ENCODE assay signal across 10 cellular contexts in genomic region chr5:142059304-142059940, GRCh38. TPM values are rescaled to one million over a fixed set of nuclear protein-coding genes. Genes with fewer than 3 reads are reported as not detected.
DNase-seq lines count a peak whose midpoint lies in the region; ATAC-seq and TF ChIP-seq lines count a peak whose summit lies in the region.
"Had no signal": no experiment of that assay in that cellular context is flagged by ENCODE, and none has a peak within 500 bp of the region (broad histone marks: within the 10 kb centered on the region; RNA-seq: fewer than 3 reads in every experiment).

No MANE protein-coding gene starts in this region.

- H3K4me1 ChIP-seq in heart right ventricle (peaks cover 0 to 28% (median 13%) of the 10 kb centered on the region in 9 donors), tibial artery (peaks cover 0 to 47% (median 19%) of the 10 kb centered on the region in 4 donors)

- no peaks in the 10 kb centered on the region for H3K9me3 ChIP-seq in heart right ventricle
- no peaks in the 10 kb centered on the region for H3K9me3 ChIP-seq in tibial artery

- H3K36me3 ChIP-seq in heart right ventricle (no peaks in the 10 kb centered on the region), tibial artery (no peaks in the 10 kb centered on the region)

- H3K27ac ChIP-seq in VCaP (0 out of 2 replicates have a peak overlapping the region, but pooled peaks have one; percentile 62), heart right ventricle (peak overlapping the region in 5 of 10 donors; percentile 6 to 31 (median 23)), tibial artery (peak overlapping the region; percentile 40 to 64)

- DNase-seq in SIG-M5 treated with dmso at 0.1 percent for 504 hours (lab: John Stamatoyannopoulos, UW; ENCODE audit: unreplicated experiment) (peak; percentile 5), SIG-M5 (lab: John Stamatoyannopoulos, UW) (no peak), heart right ventricle (peak in 1 of 2 donors; percentile 46), tibial artery (peak in 1 of 2 donors; percentile 45), foreskin melanocyte (no peak), NCI-H2107 (lab: John Stamatoyannopoulos, UW) (no peak)
- DNase-seq: NCI-H2171 treated with DMSO at 0.1 percent for 48 hours, small intestine had no signal

- WGBS in heart right ventricle, 2 donors, result 75 to 89% methylated on average over 1 of the region's 1 CpG

- ATAC-seq in heart right ventricle (peak in 7 of 8 donors; percentile 53 to 75 (median 63)), GM19035 (IDR thresholded peaks at IDR 0.05; ENCODE audit: unreplicated experiment) (no peak)

- H3K4me3 ChIP-seq in heart right ventricle, result no peak overlapping the region
- no peak overlapping the region for H3K4me3 ChIP-seq in tibial artery

- intact Hi-C loops in heart right ventricle (cut with DNase I) (loop anchor here in 1 of 10 donors (2.0 kb wide), 1 partner anchor 35 kb away; no protein-coding TSS in a partner anchor), tibial artery (cut with DNase I; ENCODE audit: low total_unique reads) (no loop called here)

- no peaks in the 10 kb centered on the region for H3K27me3 ChIP-seq in heart right ventricle
- H3K27me3 ChIP-seq in tibial artery, result no peaks in the 10 kb centered on the region

- TF ChIP-seq CTCF in VCaP (conservative IDR thresholded peaks at IDR 0.05) (no peak), heart right ventricle (IDR thresholded peaks at IDR 0.05) (peak in 7 of 9 donors; percentile 18 to 51 (median 37)), tibial artery (IDR thresholded peaks at IDR 0.05) (peak; percentile 41 to 44)

RNA-seq across cellular contexts. Expression of gene GNPDA1, which starts 46.6 kb away (rescaled TPM):
- total RNA-seq in heart right ventricle, result 10 to 100 TPM; 18.9 to 24.3 (median 20.9) TPM
- polyA plus RNA-seq in heart right ventricle, result 10 to 100 TPM; 11.6 to 14.3 TPM

RNA-seq across cellular contexts. Expression of gene NDFIP1, which starts 49.2 kb away (rescaled TPM):
- total RNA-seq in heart right ventricle, result 10 to 100 TPM; 52.7 to 67.4 (median 60.7) TPM
- polyA plus RNA-seq in heart right ventricle, result 10 to 100 TPM; 25.2 to 52.8 TPM
